Comparison of ENCODE assay signal across 13 cellular contexts in genomic region chr12:52182898-52183543, GRCh38. TPM values are rescaled to one million over a fixed set of nuclear protein-coding genes. Genes with fewer than 3 reads are reported as not detected.
DNase-seq lines count a peak whose midpoint lies in the region; TF ChIP-seq lines count a peak whose summit lies in the region.
"Had no signal": no experiment of that assay in that cellular context is flagged by ENCODE, and none has a peak within 500 bp of the region (broad histone marks: within the 10 kb centered on the region; RNA-seq: fewer than 3 reads in every experiment).

No MANE protein-coding gene starts in this region.

- no peaks in the 10 kb centered on the region for H3K9me3 ChIP-seq in SJCRH30 (replicated peaks)
- H3K9me3 ChIP-seq in iPS-15b (ENCODE audit: control insufficient read depth, insufficient read depth, low read length) = no peaks in the 10 kb centered on the region
- H3K9me3 ChIP-seq in smooth muscle cell (replicated peaks; ENCODE audit: low read depth) = no peaks in the 10 kb centered on the region
- H3K9me3 ChIP-seq in Peyer's patch = no peaks in the 10 kb centered on the region
- H3K9me3 ChIP-seq: psoas muscle had no signal

- H3K27ac ChIP-seq in SJCRH30 = peak overlapping the region; percentile 91
- peak overlapping the region; percentile 82 for H3K27ac ChIP-seq in smooth muscle cell (ENCODE audit: low read depth)
- no peak overlapping the region for H3K27ac ChIP-seq in Peyer's patch
- H3K27ac ChIP-seq: psoas muscle had no signal

- H3K9ac ChIP-seq in iPS-15b (ENCODE audit: low read depth, low read length) (peak overlapping the region; percentile 37), smooth muscle cell (ENCODE audit: low read depth) (no peak overlapping the region)

- no peak for TF ChIP-seq POLR2A in Peyer's patch (IDR thresholded peaks at IDR 0.05)

- WGBS in smooth muscle cell (ENCODE audit: low lambda C conversion rate) = 63% methylated on average over 9 of the region's 9 CpGs

- H3K4me3 ChIP-seq in SJCRH30 (no peak overlapping the region), iPS-15b (ENCODE audit: low read depth, low read length) (no peak overlapping the region), smooth muscle cell (no peak overlapping the region), Peyer's patch (no peak overlapping the region)
- H3K4me3 ChIP-seq: psoas muscle had no signal

- no peak for TF ChIP-seq CTCF in smooth muscle cell (IDR thresholded peaks at IDR 0.05; ENCODE audit: borderline replicate concordance, insufficient read depth, poor library complexity, severe bottlenecking)
- TF ChIP-seq CTCF in Peyer's patch (IDR thresholded peaks at IDR 0.05) = no peak

- H3K4me1 ChIP-seq in SJCRH30 (peaks cover 77% of the 10 kb centered on the region), iPS-15b (ENCODE audit: control insufficient read depth, insufficient read depth, low read length) (peaks cover 6% of the 10 kb centered on the region), smooth muscle cell (ENCODE audit: low read depth) (peaks cover 27% of the 10 kb centered on the region), Peyer's patch (no peaks in the 10 kb centered on the region)

- no peaks in the 10 kb centered on the region for H4K20me1 ChIP-seq in smooth muscle cell (ENCODE audit: low read depth)

- no peak overlapping the region for H2AFZ ChIP-seq in smooth muscle cell (ENCODE audit: low read depth)

- no peaks in the 10 kb centered on the region for H3K79me2 ChIP-seq in smooth muscle cell (ENCODE audit: low read depth)

- peaks cover 55% of the 10 kb centered on the region for H3K36me3 ChIP-seq in SJCRH30
- H3K36me3 ChIP-seq in iPS-15b (ENCODE audit: control insufficient read depth, insufficient read depth, low read length) = no peaks in the 10 kb centered on the region
- H3K36me3 ChIP-seq in smooth muscle cell (ENCODE audit: low read depth) = no peaks in the 10 kb centered on the region
- no peaks in the 10 kb centered on the region for H3K36me3 ChIP-seq in Peyer's patch

- H3K27me3 ChIP-seq in SJCRH30 = no peaks in the 10 kb centered on the region
- H3K27me3 ChIP-seq in iPS-15b (ENCODE audit: control insufficient read depth, insufficient read depth, low read length) = no peaks in the 10 kb centered on the region
- H3K27me3 ChIP-seq in smooth muscle cell (ENCODE audit: low read depth) = no peaks in the 10 kb centered on the region
- H3K27me3 ChIP-seq in Peyer's patch = no peaks in the 10 kb centered on the region

- no peak overlapping the region for H3K4me2 ChIP-seq in smooth muscle cell

- H3F3A ChIP-seq in smooth muscle cell (ENCODE audit: low read depth) = peaks cover 11% of the 10 kb centered on the region

- DNase-seq in NCI-H146 (lab: John Stamatoyannopoulos, UW) = peak; percentile 34
- no peak for DNase-seq in NCI-H146 treated with DMSO at 0.1 percent for 48 hours (lab: John Stamatoyannopoulos, UW; ENCODE audit: unreplicated experiment)
- no peak for DNase-seq in SJCRH30
- no peak for DNase-seq in smooth muscle cell (lab: John Stamatoyannopoulos, UW; ENCODE audit: unreplicated experiment)
- DNase-seq in activated naive CD4-positive, alpha-beta T cell treated with Interleukin-2 at 50 U/mL for 16 hours = no peak
- no peak for DNase-seq in AML-193 (lab: John Stamatoyannopoulos, UW)
- DNase-seq in Peyer's patch = no peak
- DNase-seq: activated naive CD8-positive, alpha-beta T cell treated with anti-CD3 and anti-CD28 coated beads, Interleukin-2, amount 50 U/mL, for 24 hours; effector CD4-positive, alpha-beta T cell; Karpas-422; psoas muscle; T1000 had no signal

RNA-seq across cellular contexts. Expression of gene KRT80, which starts 8.8 kb away (rescaled TPM):
- 45.7 and 49.0 TPM in 2 replicates for total RNA-seq in SJCRH30 (2014; rRNA removed; shearing (Covaris generic))
- 6.7 and 11.7 TPM in 2 replicates for total RNA-seq in smooth muscle cell
- 5.1 and 6.6 TPM in 2 replicates for polyA plus RNA-seq in smooth muscle cell
- total RNA-seq in Peyer's patch = under 1 TPM in 2 of 4 donors, not detected in 2; 0.13 to 0.38 TPM

RNA-seq across cellular contexts. Expression of gene KRT7, which starts 50.0 kb away (rescaled TPM):
- total RNA-seq in SJCRH30 (2014; rRNA removed; shearing (Covaris generic)) = 1.5 and 2.8 TPM in 2 replicates
- total RNA-seq in smooth muscle cell (168 and 214 TPM in 2 replicates), Peyer's patch (1 to 10 TPM in 1 of 4 donors, under 1 TPM in 1, not detected in 2; 0.67 to 1.2 TPM)
- polyA plus RNA-seq in smooth muscle cell = 190 and 744 TPM in 2 replicates

Comparison
In these comparisons a context has a peak if more than half of its experiments do, and no peak if none do; other contexts are left out.
1. H3K27ac ChIP-seq: peak in SJCRH30 (single experiment) and smooth muscle cell (single experiment); none in Peyer's patch (0 of 4).
2. RNA of gene KRT7, which starts 50.0 kb away (total RNA-seq): 168 to 214 TPM in smooth muscle cell; 1.5 to 2.8 TPM in SJCRH30 and 0.67 to 1.2 TPM in Peyer's patch; every median in the first group is over 10 times any median in the second.